ENCODE assay signal across 8 cellular contexts in the genomic region with DNA sequence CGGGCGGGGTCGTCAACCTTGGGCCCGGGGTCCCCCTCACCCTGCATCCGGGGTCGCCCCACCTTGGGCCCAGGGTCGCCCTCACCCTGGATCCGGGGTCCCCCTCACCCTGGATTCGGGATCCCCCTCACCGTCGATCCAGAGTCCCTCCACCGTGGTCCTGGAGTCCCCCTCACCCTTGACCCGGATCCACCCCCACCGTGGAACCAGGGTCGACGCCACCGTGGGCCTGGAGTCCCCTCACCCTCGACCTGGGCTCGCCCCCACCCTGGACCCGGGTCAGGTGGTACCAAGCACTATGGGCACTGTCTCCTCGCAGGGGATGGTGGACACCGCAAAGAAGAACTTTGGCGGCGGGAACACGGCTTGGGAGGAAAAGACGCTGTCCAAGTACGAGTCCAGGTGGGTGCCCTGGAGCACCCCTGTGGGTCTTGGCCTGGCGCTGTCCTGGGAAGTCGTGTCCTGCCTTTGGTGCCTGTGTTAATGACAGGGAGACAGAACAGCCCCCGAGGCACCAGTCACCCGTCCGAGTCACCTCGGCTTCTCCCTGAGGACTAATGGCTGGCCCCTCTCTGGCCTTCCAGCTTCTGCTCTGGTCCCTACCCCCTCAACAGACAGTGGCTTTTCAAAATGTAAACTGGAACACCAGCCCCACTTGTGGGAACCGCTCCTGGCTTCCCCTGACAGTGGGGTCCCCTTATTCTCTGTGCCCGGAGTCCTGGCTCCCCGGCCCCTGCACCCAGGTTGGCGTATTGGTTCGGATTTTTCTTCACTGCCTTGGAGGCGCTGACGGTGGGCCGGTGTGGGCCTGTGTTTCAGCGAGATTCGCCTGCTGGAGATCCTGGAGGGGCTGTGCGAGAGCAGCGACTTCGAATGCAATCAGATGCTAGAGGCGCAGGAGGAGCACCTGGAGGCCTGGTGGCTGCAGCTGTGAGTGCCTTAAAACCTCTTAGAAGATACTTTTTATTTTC. TPM values are rescaled to one million over a fixed set of nuclear protein-coding genes. Genes with fewer than 3 reads are reported as not detected.
DNase-seq lines count a peak whose midpoint lies in the region; ATAC-seq and TF ChIP-seq lines count a peak whose summit lies in the region.

No MANE protein-coding gene starts in this region.

- ATAC-seq in HG02759 (IDR thresholded peaks at IDR 0.05; ENCODE audit: unreplicated experiment) (peak; percentile 4), body of pancreas (no peak), HG02884 (IDR thresholded peaks at IDR 0.05; ENCODE audit: unreplicated experiment) (no peak)

- H3K4me1 ChIP-seq in body of pancreas = peaks cover 24% of the 10 kb centered on the region

- H3K9me3 ChIP-seq in body of pancreas = no peaks in the 10 kb centered on the region

- H3K9me3 Mint-ChIP-seq in mesothelial cell of epicardium = no peaks in the 10 kb centered on the region

- H3K27ac Mint-ChIP-seq in mesothelial cell of epicardium = no peak overlapping the region

- peaks cover 4% of the 10 kb centered on the region for H3K4me1 Mint-ChIP-seq in mesothelial cell of epicardium

- no peaks in the 10 kb centered on the region for H3K36me3 ChIP-seq in body of pancreas (replicated peaks in 1 of 2; ENCODE audit: insufficient read depth in 1 of 2, low read depth in 2 of 2)

- H3K4me3 Mint-ChIP-seq in mesothelial cell of epicardium = peak overlapping the region; percentile 64

- peak in 1 of 4 donors; percentile 22 for DNase-seq in body of pancreas
- peak in 1 of 2 experiments; percentile 26 for DNase-seq in mesothelial cell of epicardium (ENCODE audit: low spot score in 2 of 2, unreplicated experiment in 2 of 2)
- DNase-seq in DMS53 treated with DMSO at 0.1 percent for 48 hours (lab: John Stamatoyannopoulos, UW; ENCODE audit: unreplicated experiment) = no peak
- no peak for DNase-seq in superior temporal gyrus (ENCODE audit: extremely low spot score)
- DNase-seq in NCI-H2029 (lab: John Stamatoyannopoulos, UW) = no peak

- H3K36me3 Mint-ChIP-seq in mesothelial cell of epicardium = peaks cover 7% of the 10 kb centered on the region

- H3K4me3 ChIP-seq in body of pancreas = peak overlapping the region; percentile 55 to 76

- H3K27me3 ChIP-seq in body of pancreas = no peaks in the 10 kb centered on the region

- TF ChIP-seq POLR2A in body of pancreas (IDR thresholded peaks at IDR 0.05) = no peak

- intact Hi-C loops in body of pancreas (cut with DNase I) = loop anchor here (10.0 kb wide), 1 partner anchor 64 kb away; the partner anchor contains the start of gene ZBED4

- no peaks in the 10 kb centered on the region for H3K27me3 Mint-ChIP-seq in mesothelial cell of epicardium (ENCODE audit: low read depth)

- TF ChIP-seq CTCF in 22Rv1 (IDR thresholded peaks at IDR 0.05) (no peak), body of pancreas (IDR thresholded peaks at IDR 0.05) (no peak), mesothelial cell of epicardium (IDR thresholded peaks at IDR 0.05; ENCODE audit: unreplicated experiment) (no peak)

- H3K27ac ChIP-seq in 22Rv1 = peak overlapping the region; percentile 95
- peak overlapping the region in 3 of 4 donors; percentile 47 to 98 (median 96) for H3K27ac ChIP-seq in body of pancreas

- 16 to 51% methylated on average over 15 to 45 of the region's 47 CpGs for WGBS in body of pancreas, 2 donors

RNA-seq across cellular contexts. Expression of gene CRELD2, which starts 0.8 kb away (rescaled TPM):
- total RNA-seq in body of pancreas (100 to 1,000 TPM in 1 of 2 donors, 10 to 100 TPM in 1; 73.9 to 201 TPM), mesothelial cell of epicardium (41.4 to 42.2 TPM (median 41.9 TPM) in 3 replicates)

RNA-seq across cellular contexts. Expression of gene ALG12, which starts 1.0 kb away (rescaled TPM):
- 10 to 100 TPM; 16.2 to 17.9 TPM for total RNA-seq in body of pancreas
- total RNA-seq in mesothelial cell of epicardium = 26.4 to 30.9 TPM (median 26.8 TPM) in 3 replicates

RNA-seq across cellular contexts. Expression of gene PIM3, which starts 41.4 kb away (rescaled TPM):
- 10 to 100 TPM; 57.3 to 98.9 TPM for total RNA-seq in body of pancreas
- total RNA-seq in mesothelial cell of epicardium = 57.5 to 62.5 TPM (median 59.8 TPM) in 3 replicates
